1 cellular context compared by ENCODE assay signal in the genomic region with DNA sequence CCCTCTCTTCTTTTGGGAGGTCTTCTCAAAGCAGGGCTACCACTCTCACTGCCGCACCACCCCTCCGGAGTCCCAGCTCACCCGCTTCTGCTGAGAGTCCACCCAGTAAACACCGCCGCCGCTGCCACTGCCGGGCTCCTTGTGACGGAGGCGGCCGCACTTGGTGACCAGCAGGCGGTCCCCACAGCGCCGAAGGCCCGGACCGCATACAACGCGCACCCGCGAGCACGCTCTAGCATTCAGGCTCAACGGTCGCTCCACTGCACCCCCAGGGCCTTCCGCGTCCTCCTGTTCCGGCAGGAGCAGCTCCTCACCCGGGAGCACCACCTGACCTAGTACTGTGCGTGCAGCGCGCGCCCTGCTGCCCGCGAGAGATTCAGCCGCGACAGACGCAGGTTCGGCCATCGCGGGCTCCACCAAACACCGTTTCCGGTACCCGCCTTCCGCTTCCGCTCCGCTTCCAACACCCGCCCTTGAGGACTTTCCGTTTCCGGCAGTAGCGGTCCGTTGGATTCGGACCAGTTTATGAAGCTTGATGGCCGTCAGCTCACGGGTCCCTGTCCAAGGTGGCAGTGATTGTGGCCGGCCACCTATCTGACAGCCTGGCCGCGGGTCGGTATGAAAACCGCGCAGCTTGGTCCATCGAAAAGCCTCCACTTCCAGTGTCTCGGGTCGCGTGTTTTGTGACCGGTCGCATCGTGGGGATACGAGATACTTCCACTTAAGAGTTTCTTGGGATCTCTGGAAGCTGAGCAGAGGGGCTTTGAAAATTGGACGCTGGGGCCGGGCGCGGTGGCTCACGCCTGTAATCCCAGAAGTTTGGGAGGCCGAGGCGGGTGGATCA.
TF ChIP-seq lines count a peak whose summit lies in the region.

Gene EXOSC3 (minus strand): TSS at position 425 of the 844 bp plus-strand sequence. CDS start 20 bp downstream, at position 405.

TF ChIP-seq in K562, 482 proteins besides CTCF, POLR2A, EP300 and RAD21 (continued from another document and continues in another):
- TF ChIP-seq ZNF232 (CRISPR knock-in tag; IDR thresholded peaks at IDR 0.05) (peak; percentile 77), FOXM1 (IDR thresholded peaks at IDR 0.05; ENCODE audit: low read depth) (no peak; the same call in 1 of the 2 replicates), FOXM1 (CRISPR knock-in tag; IDR thresholded peaks at IDR 0.05; ENCODE audit: low read depth) (no peak), ETV6 (IDR thresholded peaks at IDR 0.05; ENCODE audit: borderline replicate concordance in 1 of 2, low read depth in 2 of 2, low read length in 1 of 2) (peak; percentile 93 to 96), ETV6 (CRISPR knock-in tag; IDR thresholded peaks at IDR 0.05; ENCODE audit: borderline replicate concordance) (0 out of 2 replicates have a peak, but pooled peaks have one; percentile 43), CREM (IDR thresholded peaks at IDR 0.05; ENCODE audit: low read depth) (peak; percentile 76; the same call in 1 of the 2 replicates), PHF20 (IDR thresholded peaks at IDR 0.05; ENCODE audit: partially characterized antibody) (peak; percentile 99), ZNF583 (CRISPR knock-in tag; IDR thresholded peaks at IDR 0.05) (0 out of 2 replicates have a peak, but pooled peaks have one; percentile 26), EHMT2 (IDR thresholded peaks at IDR 0.05) (peak; percentile 96), ZBTB11 (CRISPR knock-in tag; IDR thresholded peaks at IDR 0.05) (peak; percentile 87 to 97 (median 91); a peak in 5 of 6 replicates), IFI16 (CRISPR knock-in tag; IDR thresholded peaks at IDR 0.05) (no peak), ZNF511 (CRISPR knock-in tag; IDR thresholded peaks at IDR 0.05) (peak; percentile 61; the same call in 1 of the 2 replicates), POLR2G (IDR thresholded peaks at IDR 0.05; ENCODE audit: low read depth, low read length) (peak; percentile 99), NBN (IDR thresholded peaks at IDR 0.05; ENCODE audit: low read depth) (peak; percentile 52; the same call in 1 of the 2 replicates), CREB1 (IDR thresholded peaks at IDR 0.05) (peak; percentile 63), CREB1 (CRISPR knock-in tag; IDR thresholded peaks at IDR 0.05) (peak; percentile 82), MAZ (CRISPR knock-in tag; conservative IDR thresholded peaks at IDR 0.05 in 1 of 2, IDR thresholded peaks at IDR 0.05 in 1 of 2) (peak; percentile 67 to 81; a peak in 3 of 4 replicates), LEF1 (IDR thresholded peaks at IDR 0.05) (peak; percentile 22; the same call in 1 of the 2 replicates), TBL1XR1 (IDR thresholded peaks at IDR 0.05; ENCODE audit: low read length in 2 of 2) (no peak; a peak in 1 of 4 replicates), POLR2B (IDR thresholded peaks at IDR 0.05; ENCODE audit: low read depth, partially characterized antibody) (peak; percentile 96), ZNF23 (CRISPR knock-in tag; IDR thresholded peaks at IDR 0.05) (no peak), FIP1L1 (IDR thresholded peaks at IDR 0.05; ENCODE audit: low read depth, low read length, poor library complexity, severe bottlenecking) (peak; percentile 48), ZNF75A (CRISPR knock-in tag; IDR thresholded peaks at IDR 0.05) (no peak), KLF6 (CRISPR knock-in tag; IDR thresholded peaks at IDR 0.05; ENCODE audit: borderline replicate concordance) (no peak), POLR3A (IDR thresholded peaks at IDR 0.05; ENCODE audit: borderline replicate concordance, extremely low read depth, insufficient read depth, insufficient read length) (no peak), ZNF77 (CRISPR knock-in tag; IDR thresholded peaks at IDR 0.05) (no peak), ZBTB1 (CRISPR knock-in tag; IDR thresholded peaks at IDR 0.05; ENCODE audit: borderline replicate concordance, low read depth) (0 out of 2 replicates have a peak, but pooled peaks have one; percentile 59), BRF1 (IDR thresholded peaks at IDR 0.05; ENCODE audit: borderline replicate concordance, extremely low read depth, insufficient read length) (no peak), PHF8 (IDR thresholded peaks at IDR 0.05; ENCODE audit: borderline replicate concordance, low read length) (peak; percentile 99), KDM4B (IDR thresholded peaks at IDR 0.05; ENCODE audit: borderline replicate concordance in 2 of 2, low read depth in 1 of 2) (peak in 1 of 2 experiments; percentile 98; a peak in 2 of 4 replicates), ZNF609 (CRISPR knock-in tag; IDR thresholded peaks at IDR 0.05; ENCODE audit: borderline replicate concordance) (no peak), SIX5 (IDR thresholded peaks at IDR 0.05; ENCODE audit: borderline replicate concordance in 1 of 2, insufficient read depth in 1 of 2, low read depth in 1 of 2, low read length in 2 of 2) (peak in 1 of 2 experiments; percentile 19; a peak in 2 of 4 replicates), CTCFL (IDR thresholded peaks at IDR 0.05; ENCODE audit: borderline replicate concordance, insufficient read depth, low read depth, low read length, poor library complexity, severe bottlenecking) (peak; percentile 45), ZBTB7A (IDR thresholded peaks at IDR 0.05; ENCODE audit: borderline replicate concordance, control insufficient read depth, low read depth, low read length) (0 out of 2 replicates have a peak, but pooled peaks have one; percentile 39), FOXP4 (CRISPR knock-in tag; IDR thresholded peaks at IDR 0.05; ENCODE audit: borderline replicate concordance) (peak; percentile 18; the same call in 1 of the 2 replicates)
- TF ChIP-seq, protein P1, sequence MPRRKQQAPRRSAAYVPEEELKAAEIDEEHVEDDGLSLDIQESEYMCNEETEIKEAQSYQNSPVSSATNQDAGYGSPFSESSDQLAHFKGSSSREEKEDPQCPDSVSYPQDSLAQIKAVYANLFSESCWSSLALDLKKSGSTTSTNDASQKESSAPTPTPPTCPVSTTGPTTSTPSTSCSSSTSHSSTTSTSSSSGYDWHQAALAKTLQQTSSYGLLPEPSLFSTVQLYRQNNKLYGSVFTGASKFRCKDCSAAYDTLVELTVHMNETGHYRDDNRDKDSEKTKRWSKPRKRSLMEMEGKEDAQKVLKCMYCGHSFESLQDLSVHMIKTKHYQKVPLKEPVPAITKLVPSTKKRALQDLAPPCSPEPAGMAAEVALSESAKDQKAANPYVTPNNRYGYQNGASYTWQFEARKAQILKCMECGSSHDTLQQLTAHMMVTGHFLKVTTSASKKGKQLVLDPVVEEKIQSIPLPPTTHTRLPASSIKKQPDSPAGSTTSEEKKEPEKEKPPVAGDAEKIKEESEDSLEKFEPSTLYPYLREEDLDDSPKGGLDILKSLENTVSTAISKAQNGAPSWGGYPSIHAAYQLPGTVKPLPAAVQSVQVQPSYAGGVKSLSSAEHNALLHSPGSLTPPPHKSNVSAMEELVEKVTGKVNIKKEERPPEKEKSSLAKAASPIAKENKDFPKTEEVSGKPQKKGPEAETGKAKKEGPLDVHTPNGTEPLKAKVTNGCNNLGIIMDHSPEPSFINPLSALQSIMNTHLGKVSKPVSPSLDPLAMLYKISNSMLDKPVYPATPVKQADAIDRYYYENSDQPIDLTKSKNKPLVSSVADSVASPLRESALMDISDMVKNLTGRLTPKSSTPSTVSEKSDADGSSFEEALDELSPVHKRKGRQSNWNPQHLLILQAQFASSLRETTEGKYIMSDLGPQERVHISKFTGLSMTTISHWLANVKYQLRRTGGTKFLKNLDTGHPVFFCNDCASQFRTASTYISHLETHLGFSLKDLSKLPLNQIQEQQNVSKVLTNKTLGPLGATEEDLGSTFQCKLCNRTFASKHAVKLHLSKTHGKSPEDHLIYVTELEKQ (CRISPR knock-in tag; IDR thresholded peaks at IDR 0.05), result no peak
